ENCODE assay signal across 8 cellular contexts in the genomic region with DNA sequence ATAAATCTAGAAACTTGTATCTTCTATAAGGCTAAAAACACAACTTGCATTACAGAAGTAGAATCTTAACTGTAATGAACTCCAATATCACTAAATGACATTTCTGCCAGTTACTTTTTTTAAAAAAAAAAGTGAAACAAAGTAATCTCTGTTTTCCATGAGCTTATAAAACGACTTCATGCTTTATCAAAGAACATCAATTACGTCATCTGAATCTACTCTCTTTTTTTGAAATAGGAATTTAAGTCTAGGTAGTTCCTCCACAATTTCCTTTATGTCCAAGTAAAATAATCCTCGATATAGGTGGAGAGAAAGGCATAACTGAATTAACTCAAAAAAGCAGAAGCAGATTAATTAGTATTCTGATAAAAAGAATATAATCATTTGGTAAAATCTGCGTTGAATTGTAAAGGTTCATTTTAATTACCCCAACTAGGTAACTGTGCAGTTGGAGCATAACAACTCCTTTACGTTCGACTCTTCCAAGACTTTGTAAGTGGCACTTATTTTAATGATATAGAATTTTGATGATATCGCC. TPM values are rescaled to one million over a fixed set of nuclear protein-coding genes. Genes with fewer than 3 reads are reported as not detected.
DNase-seq lines count a peak whose midpoint lies in the region; ATAC-seq and TF ChIP-seq lines count a peak whose summit lies in the region.

No MANE protein-coding gene starts in this region.

- peaks cover 64% of the 10 kb centered on the region for H3K79me2 ChIP-seq in fibroblast of lung (ENCODE audit: control insufficient read depth, insufficient read depth, low read length)

- no peaks in the 10 kb centered on the region for H3K9me3 ChIP-seq in fibroblast of lung (ENCODE audit: control insufficient read depth, insufficient read depth, low read depth, low read length)
- H3K9me3 ChIP-seq in prostate gland: no peaks in the 10 kb centered on the region

- no peak for TF ChIP-seq POLR2A in prostate gland (IDR thresholded peaks at IDR 0.05)

- intact Hi-C loops in prostate gland (cut with DNase I): no loop called here

- H3K27ac ChIP-seq in fibroblast of lung (ENCODE audit: insufficient read depth, low read length): peak overlapping the region; percentile 96
- H3K27ac ChIP-seq in prostate gland: peak overlapping the region; percentile 94 to 96

- H3K9ac ChIP-seq in fibroblast of lung (ENCODE audit: insufficient read depth, low read length): peak overlapping the region; percentile 91

- 13% methylated on average over 7 of the region's 7 CpGs for WGBS in prostate gland

- ATAC-seq in GM21723 (IDR thresholded peaks at IDR 0.05; ENCODE audit: unreplicated experiment) (no peak), HG02678 (IDR thresholded peaks at IDR 0.05; ENCODE audit: unreplicated experiment) (no peak)

- DNase-seq in ELR (ENCODE audit: low read depth): peak; percentile 47
- DNase-seq in SW480 (ENCODE audit: low spot score): peak; percentile 13
- DNase-seq in fibroblast of lung (ENCODE audit: low read depth in 2 of 2): peak in 1 of 2 donors; percentile 19
- no peak for DNase-seq in prostate gland (ENCODE audit: low spot score)
- DNase-seq in NOMO-1 treated with DMSO at 0.1 percent for 48 hours (lab: John Stamatoyannopoulos, UW; ENCODE audit: unreplicated experiment): no peak
- DNase-seq in T1000 (lab: John Stamatoyannopoulos, UW): no peak

- H2AFZ ChIP-seq in fibroblast of lung (ENCODE audit: low read length): no peak overlapping the region

- no peaks in the 10 kb centered on the region for H3K36me3 ChIP-seq in fibroblast of lung (ENCODE audit: control insufficient read depth, insufficient read depth, low read length)
- no peaks in the 10 kb centered on the region for H3K36me3 ChIP-seq in prostate gland

- H3K27me3 ChIP-seq in fibroblast of lung (ENCODE audit: control insufficient read depth, insufficient read depth, low read length): no peaks in the 10 kb centered on the region
- H3K27me3 ChIP-seq in prostate gland (replicated peaks; ENCODE audit: insufficient read depth): no peaks in the 10 kb centered on the region

- peak overlapping the region; percentile 89 for H3K4me2 ChIP-seq in fibroblast of lung (ENCODE audit: extremely low read depth, insufficient read depth, low read length)

- TF ChIP-seq CTCF in fibroblast of lung (conservative IDR thresholded peaks at IDR 0.05 in 1 of 2, IDR thresholded peaks at IDR 0.05 in 1 of 2; ENCODE audit: low read depth in 1 of 2, low read length in 2 of 2): no peak
- TF ChIP-seq CTCF in prostate gland (IDR thresholded peaks at IDR 0.05): no peak

- peak overlapping the region; percentile 93 to 98 (median 94) for H3K4me3 ChIP-seq in fibroblast of lung (replicated peaks in 1 of 4; ENCODE audit: control extremely low read depth in 1 of 4, insufficient read depth in 1 of 4, low read depth in 3 of 4, low read length in 4 of 4)
- H3K4me3 ChIP-seq in prostate gland: peak overlapping the region; percentile 89 to 96

- H4K20me1 ChIP-seq in fibroblast of lung (ENCODE audit: control insufficient read depth, extremely low read depth, insufficient read depth, low read length): no peaks in the 10 kb centered on the region

- H3K4me1 ChIP-seq in fibroblast of lung (ENCODE audit: control insufficient read depth, extremely low read depth, insufficient read depth, low read length) (peaks cover 8% of the 10 kb centered on the region), prostate gland (replicated peaks) (no peaks in the 10 kb centered on the region)

RNA-seq across cellular contexts. Expression of a gene that starts 1.4 kb away (rescaled TPM):
- total RNA-seq in fibroblast of lung (107 and 187 TPM in 2 replicates), prostate gland (10 to 100 TPM; 16.3 to 35.2 TPM)
- 136 and 170 TPM in 2 replicates for polyA plus RNA-seq in fibroblast of lung
- 242 and 250 TPM in 2 replicates for polyA plus RNA-seq in fibroblast of lung (2012)
- polyA minus RNA-seq in fibroblast of lung (ENCODE audit: low replicate concordance): 571 and 816 TPM in 2 replicates

Comparison
In these comparisons a context has a peak if more than half of its experiments do, and no peak if none do; other contexts are left out.
1. DNase-seq: peak in ELR (single experiment) and SW480 (single experiment); none in prostate gland (single experiment), NOMO-1 treated with DMSO at 0.1 percent for 48 hours (single experiment) and T1000 (single experiment).